10 cellular contexts compared by ENCODE assay signal in genomic region chr15:78050441-78050809, GRCh38. TPM values are rescaled to one million over a fixed set of nuclear protein-coding genes. Genes with fewer than 3 reads are reported as not detected.
A peak's percentile ranks its signal among the peaks of the same experiment; 100 is the strongest.
DNase-seq lines count a peak whose midpoint lies in the region; ATAC-seq and TF ChIP-seq lines count a peak whose summit lies in the region.
"Had no signal": no experiment of that assay in that cellular context is flagged by ENCODE, and none has a peak within 500 bp of the region (broad histone marks: within the 10 kb centered on the region; RNA-seq: fewer than 3 reads in every experiment).

No MANE protein-coding gene starts in this region.

- H3K4me1 Mint-ChIP-seq in activated naive CD4-positive, alpha-beta T cell treated with anti-CD3 and anti-CD28 coated beads, Interleukin-2, amount 50 U/mL, for 24 hours, result peaks cover 96% of the 10 kb centered on the region

- H3K4me3 ChIP-seq in upper lobe of left lung, result no peak overlapping the region

- no peaks in the 10 kb centered on the region for H3K27me3 Mint-ChIP-seq in activated naive CD4-positive, alpha-beta T cell treated with anti-CD3 and anti-CD28 coated beads, Interleukin-2, amount 50 U/mL, for 24 hours

- 34 to 39% methylated on average over 1 of the region's 1 CpG for WGBS in upper lobe of left lung, 2 donors

- peak overlapping the region; percentile 8 to 78 (median 66) for H3K27ac ChIP-seq in upper lobe of left lung
- H3K27ac ChIP-seq: C4-2B had no signal

- in situ Hi-C loops in KBM-7 (cut with MboI; ENCODE audit: low pct_unique_long_range_greater_than_20kb, low sequenced_read_pairs), result no loop called here

- no peak for TF ChIP-seq CTCF in upper lobe of left lung (IDR thresholded peaks at IDR 0.05)

- H3K36me3 Mint-ChIP-seq in activated naive CD4-positive, alpha-beta T cell treated with anti-CD3 and anti-CD28 coated beads, Interleukin-2, amount 50 U/mL, for 24 hours, result peaks cover 7% of the 10 kb centered on the region

- peaks cover 76 to 94% (median 80%) of the 10 kb centered on the region in 4 donors for H3K4me1 ChIP-seq in upper lobe of left lung

- peak overlapping the region; percentile 73 for H3K4me3 Mint-ChIP-seq in activated naive CD4-positive, alpha-beta T cell treated with anti-CD3 and anti-CD28 coated beads, Interleukin-2, amount 50 U/mL, for 24 hours

- TF ChIP-seq POLR2A in upper lobe of left lung (IDR thresholded peaks at IDR 0.05), result no peak

- no peak for DNase-seq in activated naive CD4-positive, alpha-beta T cell (lab: John Stamatoyannopoulos, UW)
- peak; percentile 61 for DNase-seq in central memory CD4-positive, alpha-beta T cell
- no peak for DNase-seq in upper lobe of left lung
- no peak for DNase-seq in KBM-7
- no peak for DNase-seq in cortex of kidney (lab: John Stamatoyannopoulos, UW)
- DNase-seq in NCI-H774 (lab: John Stamatoyannopoulos, UW), result no peak
- DNase-seq: activated gamma-delta T cell had no signal

- ATAC-seq in HG03378 (IDR thresholded peaks at IDR 0.05; ENCODE audit: unreplicated experiment) (peak; percentile 5), upper lobe of left lung (ENCODE audit: low FRiP score in 2 of 2) (no peak)

- no peaks in the 10 kb centered on the region for H3K9me3 Mint-ChIP-seq in activated naive CD4-positive, alpha-beta T cell treated with anti-CD3 and anti-CD28 coated beads, Interleukin-2, amount 50 U/mL, for 24 hours

- peak overlapping the region; percentile 95 for H3K27ac Mint-ChIP-seq in activated naive CD4-positive, alpha-beta T cell treated with anti-CD3 and anti-CD28 coated beads, Interleukin-2, amount 50 U/mL, for 24 hours

- H3K9me3 ChIP-seq in upper lobe of left lung, result no peaks in the 10 kb centered on the region

- peaks cover 0 to 10% (median 4%) of the 10 kb centered on the region in 4 donors for H3K36me3 ChIP-seq in upper lobe of left lung

- no peaks in the 10 kb centered on the region for H3K27me3 ChIP-seq in upper lobe of left lung

- TF ChIP-seq EP300 in upper lobe of left lung (IDR thresholded peaks at IDR 0.05), result no peak

RNA-seq across cellular contexts. Expression of gene TBC1D2B, which starts 27.1 kb away (rescaled TPM):
- 100 to 1,000 TPM in 1 of 6 donors, 10 to 100 TPM in 5; 31.5 to 103 (median 64.2) TPM for total RNA-seq in upper lobe of left lung

RNA-seq across cellular contexts. Expression of gene SH2D7, which starts 41.9 kb away (rescaled TPM):
- under 1 TPM in 1 of 6 donors, not detected in 5; 0.09 TPM for total RNA-seq in upper lobe of left lung
